ENCODE assay signal across 1 cellular context in the genomic region with DNA sequence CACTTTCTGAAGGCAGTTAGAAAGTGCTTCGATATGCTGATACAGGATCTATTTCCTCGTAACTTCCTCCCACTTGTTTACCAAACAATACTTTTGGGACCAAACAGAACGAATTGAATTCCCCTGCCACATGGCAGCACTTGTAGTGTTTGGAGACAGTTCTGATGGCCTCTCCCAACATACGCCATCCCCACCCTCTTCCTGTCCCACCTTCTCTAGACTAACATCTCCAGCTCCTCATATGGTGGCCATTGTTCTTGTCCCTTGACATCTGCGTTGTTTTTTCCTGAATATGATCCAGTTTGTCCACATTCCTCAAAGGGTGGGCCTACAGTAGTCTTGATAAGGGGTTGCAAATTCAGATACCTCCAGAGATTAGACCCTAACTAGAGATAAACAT.
TF ChIP-seq lines count a peak whose summit lies in the region.

No MANE protein-coding gene starts in this region.

TF ChIP-seq in H1, 55 proteins besides CTCF, POLR2A, EP300 and RAD21:
- no peak for TF ChIP-seq BCL11A (IDR thresholded peaks at IDR 0.05; ENCODE audit: low read depth in 2 of 2, low read length in 2 of 2)
- TF ChIP-seq SAP30 (IDR thresholded peaks at IDR 0.05; ENCODE audit: insufficient read depth, insufficient replicate concordance, low read length) = no peak
- TF ChIP-seq SUZ12 (IDR thresholded peaks at IDR 0.05; ENCODE audit: low read length) = no peak
- no peak for TF ChIP-seq MAFK (IDR thresholded peaks at IDR 0.05; ENCODE audit: low read depth, low read length)
- TF ChIP-seq RFX5 (IDR thresholded peaks at IDR 0.05; ENCODE audit: borderline replicate concordance, low read depth, low read length) = no peak
- TF ChIP-seq, protein P1, sequence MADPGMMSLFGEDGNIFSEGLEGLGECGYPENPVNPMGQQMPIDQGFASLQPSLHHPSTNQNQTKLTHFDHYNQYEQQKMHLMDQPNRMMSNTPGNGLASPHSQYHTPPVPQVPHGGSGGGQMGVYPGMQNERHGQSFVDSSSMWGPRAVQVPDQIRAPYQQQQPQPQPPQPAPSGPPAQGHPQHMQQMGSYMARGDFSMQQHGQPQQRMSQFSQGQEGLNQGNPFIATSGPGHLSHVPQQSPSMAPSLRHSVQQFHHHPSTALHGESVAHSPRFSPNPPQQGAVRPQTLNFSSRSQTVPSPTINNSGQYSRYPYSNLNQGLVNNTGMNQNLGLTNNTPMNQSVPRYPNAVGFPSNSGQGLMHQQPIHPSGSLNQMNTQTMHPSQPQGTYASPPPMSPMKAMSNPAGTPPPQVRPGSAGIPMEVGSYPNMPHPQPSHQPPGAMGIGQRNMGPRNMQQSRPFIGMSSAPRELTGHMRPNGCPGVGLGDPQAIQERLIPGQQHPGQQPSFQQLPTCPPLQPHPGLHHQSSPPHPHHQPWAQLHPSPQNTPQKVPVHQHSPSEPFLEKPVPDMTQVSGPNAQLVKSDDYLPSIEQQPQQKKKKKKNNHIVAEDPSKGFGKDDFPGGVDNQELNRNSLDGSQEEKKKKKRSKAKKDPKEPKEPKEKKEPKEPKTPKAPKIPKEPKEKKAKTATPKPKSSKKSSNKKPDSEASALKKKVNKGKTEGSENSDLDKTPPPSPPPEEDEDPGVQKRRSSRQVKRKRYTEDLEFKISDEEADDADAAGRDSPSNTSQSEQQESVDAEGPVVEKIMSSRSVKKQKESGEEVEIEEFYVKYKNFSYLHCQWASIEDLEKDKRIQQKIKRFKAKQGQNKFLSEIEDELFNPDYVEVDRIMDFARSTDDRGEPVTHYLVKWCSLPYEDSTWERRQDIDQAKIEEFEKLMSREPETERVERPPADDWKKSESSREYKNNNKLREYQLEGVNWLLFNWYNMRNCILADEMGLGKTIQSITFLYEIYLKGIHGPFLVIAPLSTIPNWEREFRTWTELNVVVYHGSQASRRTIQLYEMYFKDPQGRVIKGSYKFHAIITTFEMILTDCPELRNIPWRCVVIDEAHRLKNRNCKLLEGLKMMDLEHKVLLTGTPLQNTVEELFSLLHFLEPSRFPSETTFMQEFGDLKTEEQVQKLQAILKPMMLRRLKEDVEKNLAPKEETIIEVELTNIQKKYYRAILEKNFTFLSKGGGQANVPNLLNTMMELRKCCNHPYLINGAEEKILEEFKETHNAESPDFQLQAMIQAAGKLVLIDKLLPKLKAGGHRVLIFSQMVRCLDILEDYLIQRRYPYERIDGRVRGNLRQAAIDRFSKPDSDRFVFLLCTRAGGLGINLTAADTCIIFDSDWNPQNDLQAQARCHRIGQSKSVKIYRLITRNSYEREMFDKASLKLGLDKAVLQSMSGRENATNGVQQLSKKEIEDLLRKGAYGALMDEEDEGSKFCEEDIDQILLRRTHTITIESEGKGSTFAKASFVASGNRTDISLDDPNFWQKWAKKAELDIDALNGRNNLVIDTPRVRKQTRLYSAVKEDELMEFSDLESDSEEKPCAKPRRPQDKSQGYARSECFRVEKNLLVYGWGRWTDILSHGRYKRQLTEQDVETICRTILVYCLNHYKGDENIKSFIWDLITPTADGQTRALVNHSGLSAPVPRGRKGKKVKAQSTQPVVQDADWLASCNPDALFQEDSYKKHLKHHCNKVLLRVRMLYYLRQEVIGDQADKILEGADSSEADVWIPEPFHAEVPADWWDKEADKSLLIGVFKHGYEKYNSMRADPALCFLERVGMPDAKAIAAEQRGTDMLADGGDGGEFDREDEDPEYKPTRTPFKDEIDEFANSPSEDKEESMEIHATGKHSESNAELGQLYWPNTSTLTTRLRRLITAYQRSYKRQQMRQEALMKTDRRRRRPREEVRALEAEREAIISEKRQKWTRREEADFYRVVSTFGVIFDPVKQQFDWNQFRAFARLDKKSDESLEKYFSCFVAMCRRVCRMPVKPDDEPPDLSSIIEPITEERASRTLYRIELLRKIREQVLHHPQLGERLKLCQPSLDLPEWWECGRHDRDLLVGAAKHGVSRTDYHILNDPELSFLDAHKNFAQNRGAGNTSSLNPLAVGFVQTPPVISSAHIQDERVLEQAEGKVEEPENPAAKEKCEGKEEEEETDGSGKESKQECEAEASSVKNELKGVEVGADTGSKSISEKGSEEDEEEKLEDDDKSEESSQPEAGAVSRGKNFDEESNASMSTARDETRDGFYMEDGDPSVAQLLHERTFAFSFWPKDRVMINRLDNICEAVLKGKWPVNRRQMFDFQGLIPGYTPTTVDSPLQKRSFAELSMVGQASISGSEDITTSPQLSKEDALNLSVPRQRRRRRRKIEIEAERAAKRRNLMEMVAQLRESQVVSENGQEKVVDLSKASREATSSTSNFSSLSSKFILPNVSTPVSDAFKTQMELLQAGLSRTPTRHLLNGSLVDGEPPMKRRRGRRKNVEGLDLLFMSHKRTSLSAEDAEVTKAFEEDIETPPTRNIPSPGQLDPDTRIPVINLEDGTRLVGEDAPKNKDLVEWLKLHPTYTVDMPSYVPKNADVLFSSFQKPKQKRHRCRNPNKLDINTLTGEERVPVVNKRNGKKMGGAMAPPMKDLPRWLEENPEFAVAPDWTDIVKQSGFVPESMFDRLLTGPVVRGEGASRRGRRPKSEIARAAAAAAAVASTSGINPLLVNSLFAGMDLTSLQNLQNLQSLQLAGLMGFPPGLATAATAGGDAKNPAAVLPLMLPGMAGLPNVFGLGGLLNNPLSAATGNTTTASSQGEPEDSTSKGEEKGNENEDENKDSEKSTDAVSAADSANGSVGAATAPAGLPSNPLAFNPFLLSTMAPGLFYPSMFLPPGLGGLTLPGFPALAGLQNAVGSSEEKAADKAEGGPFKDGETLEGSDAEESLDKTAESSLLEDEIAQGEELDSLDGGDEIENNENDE (IDR thresholded peaks at IDR 0.05; ENCODE audit: insufficient replicate concordance, low read length) = no peak
- TF ChIP-seq JUN (IDR thresholded peaks at IDR 0.05; ENCODE audit: low read depth, low read length) = no peak
TF ChIP-seq in H1: peak in this region for 0.
